In genomic region chr16:2278272-2278608, GRCh38 we compare ENCODE assay signal across 17 cellular contexts. TPM values are rescaled to one million over a fixed set of nuclear protein-coding genes. Genes with fewer than 3 reads are reported as not detected.
DNase-seq lines count a peak whose midpoint lies in the region; ATAC-seq and TF ChIP-seq lines count a peak whose summit lies in the region.
"Had no signal": no experiment of that assay in that cellular context is flagged by ENCODE, and none has a peak within 500 bp of the region (broad histone marks: within the 10 kb centered on the region; RNA-seq: fewer than 3 reads in every experiment).

No MANE protein-coding gene starts in this region.

- no peaks in the 10 kb centered on the region for H3K36me3 ChIP-seq in A673 (ENCODE audit: insufficient read depth, low read length, poor library complexity, severe bottlenecking)
- H3K36me3 ChIP-seq in brain microvascular endothelial cell (replicated peaks) = no peaks in the 10 kb centered on the region
- H3K36me3 ChIP-seq: vagina had no signal

- H3K27me3 ChIP-seq in A673 (replicated peaks; ENCODE audit: insufficient read depth, low read depth, low read length, poor library complexity) = no peaks in the 10 kb centered on the region
- no peaks in the 10 kb centered on the region for H3K27me3 ChIP-seq in brain microvascular endothelial cell (replicated peaks)
- H3K27me3 ChIP-seq: left lung, vagina had no signal

- no peak for DNase-seq in A673 (ENCODE audit: low spot score)
- DNase-seq in HFFc6 = no peak
- DNase-seq in brain microvascular endothelial cell = no peak
- DNase-seq in left lobe of liver (ENCODE audit: low spot score) = no peak
- DNase-seq in NCI-H226 = no peak
- DNase-seq in nephron progenitor cell = no peak
- DNase-seq: activated CD4-positive, alpha-beta T cell treated with anti-CD3 and anti-CD28 coated beads for 1 hour; activated CD8-positive, alpha-beta memory T cell treated with anti-CD3 and anti-CD28 coated beads for 24 hours; dermis blood vessel endothelial cell; foreskin melanocyte; NCI-H1436; stimulated activated CD4-positive, alpha-beta T cell treated with anti-CD3 and anti-CD28 coated beads, Interleukin-12 subunit alpha, Interleukin-12 subunit beta, amount 100 ng/mL, for 4 hours had no signal

- H3K27me3 Mint-ChIP-seq in HFFc6 (ENCODE audit: insufficient read depth) = peaks cover 25% of the 10 kb centered on the region
- no peaks in the 10 kb centered on the region for H3K27me3 Mint-ChIP-seq in stimulated activated memory B cell treated with anti-CD40 and anti-IgM and Interleukin-4, amounts not matched to agents 10 μg/mL and 1 μg/mL and 100 μg/mL, for 72 hours
- H3K27me3 Mint-ChIP-seq in nephron progenitor cell (ENCODE audit: low read depth, poor library complexity) = peaks cover 10% of the 10 kb centered on the region

- no peak overlapping the region for H3K27ac ChIP-seq in A673 (ENCODE audit: low read depth, low read length, poor library complexity, severe bottlenecking)
- no peak overlapping the region for H3K27ac ChIP-seq in brain microvascular endothelial cell
- H3K27ac ChIP-seq: left lung, vagina had no signal

- no TSS peak for BruUV-seq in A673 (replicated peaks; lab: Mats Ljungman, UMichigan)

- H3K4me1 ChIP-seq in A673 (ENCODE audit: insufficient read depth, low read length, poor library complexity, severe bottlenecking) = no peaks in the 10 kb centered on the region
- H3K4me1 ChIP-seq: left lung, vagina had no signal

- TF ChIP-seq CTCF in A673 (conservative IDR thresholded peaks at IDR 0.05; ENCODE audit: low read depth, low read length) (peak; percentile 22; the same call in 1 of the 2 replicates), HFFc6 (IDR thresholded peaks at IDR 0.05) (peak; percentile 20; the same call in 1 of the 2 replicates), brain microvascular endothelial cell (IDR thresholded peaks at IDR 0.05; ENCODE audit: low read depth, low read length, missing control alignments) (peak; percentile 35), nephron progenitor cell (IDR thresholded peaks at IDR 0.05) (no peak)

- POLR2A ChIA-PET in A673 (lab: Charles Lee; ENCODE audit: low non-redundant PET) = no interaction called here

- H3K36me3 Mint-ChIP-seq in HFFc6 (ENCODE audit: low read depth) = no peaks in the 10 kb centered on the region
- peaks cover 9% of the 10 kb centered on the region for H3K36me3 Mint-ChIP-seq in stimulated activated memory B cell treated with anti-CD40 and anti-IgM and Interleukin-4, amounts not matched to agents 10 μg/mL and 1 μg/mL and 100 μg/mL, for 72 hours
- peaks cover 4% of the 10 kb centered on the region for H3K36me3 Mint-ChIP-seq in nephron progenitor cell (ENCODE audit: low read depth)

- intact Hi-C loops in A673 (cut with micrococcal nuclease; ENCODE audit: unreplicated experiment) = no loop called here

- ATAC-seq in left lobe of liver = peak; percentile 21
- no peak for ATAC-seq in GM21367 (IDR thresholded peaks at IDR 0.05; ENCODE audit: unreplicated experiment)
- ATAC-seq in stimulated activated memory B cell treated with anti-CD40 and anti-IgM and Interleukin-4, amounts not matched to agents 10 μg/mL and 1 μg/mL and 100 μg/mL, for 72 hours = no peak
- ATAC-seq: left lung had no signal

- no peaks in the 10 kb centered on the region for H3K9me3 ChIP-seq in A673 (ENCODE audit: low read depth, low read length, poor library complexity, severe bottlenecking)
- H3K9me3 ChIP-seq: left lung, vagina had no signal

- no peaks in the 10 kb centered on the region for H3K9me3 Mint-ChIP-seq in HFFc6
- no peaks in the 10 kb centered on the region for H3K9me3 Mint-ChIP-seq in stimulated activated memory B cell treated with anti-CD40 and anti-IgM and Interleukin-4, amounts not matched to agents 10 μg/mL and 1 μg/mL and 100 μg/mL, for 72 hours
- no peaks in the 10 kb centered on the region for H3K9me3 Mint-ChIP-seq in nephron progenitor cell
- H3K9me3 Mint-ChIP-seq: activated T-helper 1 cell treated with anti-CD3 and anti-CD28 coated beads, Interleukin-12 subunit alpha, Interleukin-12 subunit beta, Interleukin-2, Interleukin-4 antibody, amounts not matched to agents 30 ng/mL and 10 ng/mL and 1 ng/mL, durations not matched to agents 14 hours and 24 hours and 36 hours had no signal

- H3K4me3 ChIP-seq in A673 (ENCODE audit: low read depth, low read length, poor library complexity, severe bottlenecking) (no peak overlapping the region), brain microvascular endothelial cell (ENCODE audit: low read depth, low read length) (no peak overlapping the region)
- H3K4me3 ChIP-seq: left lung, vagina had no signal

- in situ Hi-C loops in brain microvascular endothelial cell (cut with HindIII; ENCODE audit: low pct_ligation_motif_present, low sequenced_read_pairs) = no loop called here

- H3K4me3 Mint-ChIP-seq in HFFc6 = no peak overlapping the region
- H3K4me3 Mint-ChIP-seq in stimulated activated memory B cell treated with anti-CD40 and anti-IgM and Interleukin-4, amounts not matched to agents 10 μg/mL and 1 μg/mL and 100 μg/mL, for 72 hours = no peak overlapping the region
- H3K4me3 Mint-ChIP-seq in nephron progenitor cell = no peak overlapping the region
- H3K4me3 Mint-ChIP-seq: activated T-helper 1 cell treated with anti-CD3 and anti-CD28 coated beads, Interleukin-12 subunit alpha, Interleukin-12 subunit beta, Interleukin-2, Interleukin-4 antibody, amounts not matched to agents 30 ng/mL and 10 ng/mL and 1 ng/mL, durations not matched to agents 14 hours and 24 hours and 36 hours had no signal

- H3K4me1 Mint-ChIP-seq in HFFc6 (ENCODE audit: low read depth) (no peaks in the 10 kb centered on the region), nephron progenitor cell (peaks cover 32% of the 10 kb centered on the region)
- H3K4me1 Mint-ChIP-seq in stimulated activated memory B cell treated with anti-CD40 and anti-IgM and Interleukin-4, amounts not matched to agents 10 μg/mL and 1 μg/mL and 100 μg/mL, for 72 hours = no peaks in the 10 kb centered on the region

- CTCF ChIA-PET in A673 (lab: Charles Lee) = no interaction called here

- no peak overlapping the region for H3K27ac Mint-ChIP-seq in HFFc6
- H3K27ac Mint-ChIP-seq in stimulated activated memory B cell treated with anti-CD40 and anti-IgM and Interleukin-4, amounts not matched to agents 10 μg/mL and 1 μg/mL and 100 μg/mL, for 72 hours = no peak overlapping the region
- no peak overlapping the region for H3K27ac Mint-ChIP-seq in nephron progenitor cell
- H3K27ac Mint-ChIP-seq: activated T-helper 1 cell treated with anti-CD3 and anti-CD28 coated beads, Interleukin-12 subunit alpha, Interleukin-12 subunit beta, Interleukin-2, Interleukin-4 antibody, amounts not matched to agents 30 ng/mL and 10 ng/mL and 1 ng/mL, durations not matched to agents 14 hours and 24 hours and 36 hours had no signal

RNA-seq across cellular contexts. Expression of gene RNPS1, which starts 10.3 kb away (rescaled TPM):
- total RNA-seq in A673 (2021) (345 and 365 TPM in 2 replicates), left lobe of liver (32.1 TPM)
- total RNA-seq in HFFc6 (2021; fragmentation: NEBNext Ultra II Directional; extraction: Animal tissue kit (Norgen Biotek cat#: 25700)) = 100 to 1,000 TPM; 127 to 163 (median 140) TPM

RNA-seq across cellular contexts. Expression of gene ECI1, which starts 26.9 kb away (rescaled TPM):
- total RNA-seq in A673 (2021) (55.3 and 83.6 TPM in 2 replicates), left lobe of liver (171 TPM)
- total RNA-seq in HFFc6 (2021; fragmentation: NEBNext Ultra II Directional; extraction: Animal tissue kit (Norgen Biotek cat#: 25700)) = 10 to 100 TPM; 30.3 to 47.8 (median 35.4) TPM

RNA-seq across cellular contexts. Expression of gene DNASE1L2, which starts 42.0 kb away (rescaled TPM):
- total RNA-seq in A673 (2021) = 2.7 and 3.1 TPM in 2 replicates
- 1 to 10 TPM in 4 of 6 experiments, under 1 TPM in 2; 0.82 to 1.5 (median 1.1) TPM for total RNA-seq in HFFc6 (2021; fragmentation: NEBNext Ultra II Directional; extraction: Animal tissue kit (Norgen Biotek cat#: 25700))
- 1.2 TPM for total RNA-seq in left lobe of liver

RNA-seq across cellular contexts. Expression of gene E4F1, which starts 54.8 kb away (rescaled TPM):
- total RNA-seq in A673 (2021) = 36.0 and 41.6 TPM in 2 replicates
- total RNA-seq in HFFc6 (2021; fragmentation: NEBNext Ultra II Directional; extraction: Animal tissue kit (Norgen Biotek cat#: 25700)) = 10 to 100 TPM; 15.8 to 19.8 (median 16.7) TPM
- total RNA-seq in left lobe of liver = 12.7 TPM
